30 cellular contexts compared by ENCODE assay signal in genomic region chr22:10781571-10782403, GRCh38.
"Had no signal": no experiment of that assay in that cellular context is flagged by ENCODE, and none has a peak within 500 bp of the region (broad histone marks: within the 10 kb centered on the region; RNA-seq: fewer than 3 reads in every experiment).

No MANE protein-coding gene starts in this region.

- H3K4me3 Mint-ChIP-seq: natural killer cell; nephron; neural progenitor cell; stimulated activated memory B cell treated with anti-CD40 and anti-IgM and Interleukin-4, amounts not matched to agents 10 μg/mL and 1 μg/mL and 100 μg/mL, for 72 hours; stimulated activated naive CD8-positive, alpha-beta T cell treated with anti-CD3 and anti-CD28 coated beads, Interleukin-15, amount 100 ng/mL, for 72 hours; type B pancreatic cell had no signal

- DNase-seq: natural killer cell; occipital lobe; ovary; psoas muscle; right cardiac atrium; right lobe of liver; sigmoid colon; small intestine; spleen; stimulated activated CD4-positive, alpha-beta T cell treated with anti-CD3 and anti-CD28 coated beads, Interleukin-12 subunit alpha, Interleukin-12 subunit beta, amount 100 ng/mL, for 4 hours; stimulated activated CD4-positive, alpha-beta T cell treated with anti-CD3 and anti-CD28 coated beads, Interleukin-1b, Interleukin-23, amount 100 ng/mL, for 48 hours; stimulated activated CD4-positive, alpha-beta T cell treated with anti-CD3 and anti-CD28 coated beads, Interleukin-4, amount 100 ng/mL, for 1 hour; stimulated activated CD4-positive, alpha-beta T cell treated with anti-CD3 and anti-CD28 coated beads, Interleukin-4, amount 100 ng/mL, for 4 hours; stimulated activated CD8-positive, alpha-beta memory T cell treated with anti-CD3 and anti-CD28 coated beads, Interleukin-4, amount 100 ng/mL, for 48 hours; stimulated activated naive CD4-positive, alpha-beta T cell; stimulated activated naive CD8-positive, alpha-beta T cell treated with anti-CD3 and anti-CD28 coated beads, Interleukin-15, amount 100 ng/mL, for 72 hours; stimulated activated naive CD8-positive, alpha-beta T cell treated with anti-CD3 and anti-CD28 coated beads, Interleukin-15, Interleukin-2, amounts not matched to agents 100 U/mL and 50 U/mL, for 24 hours; substantia nigra; testis; tibial artery; transverse colon; upper lobe of right lung; uterus had no signal

- H2AFZ ChIP-seq: neural progenitor cell, parathyroid adenoma had no signal

- H3K27me3 Mint-ChIP-seq: progenitor cell of endocrine pancreas; stimulated activated memory B cell treated with anti-CD40 and anti-IgM and Interleukin-4, amounts not matched to agents 10 μg/mL and 1 μg/mL and 100 μg/mL, for 72 hours; stimulated activated naive CD8-positive, alpha-beta T cell treated with anti-CD3 and anti-CD28 coated beads, Interleukin-15, amount 100 ng/mL, for 72 hours; type B pancreatic cell had no signal

- H3K4me3 ChIP-seq: neural progenitor cell, ovary, psoas muscle, right lobe of liver, sigmoid colon, spleen, suprapubic skin, testis, tibial artery, transverse colon, upper lobe of right lung, uterus had no signal

- H3K27ac ChIP-seq: neural progenitor cell, ovary, parathyroid adenoma, psoas muscle, right lobe of liver, sigmoid colon, spleen, suprapubic skin, testis, tibial artery, transverse colon, upper lobe of right lung, uterus had no signal

- H3K4me2 ChIP-seq: neural progenitor cell had no signal

- H3K36me3 Mint-ChIP-seq: stimulated activated memory B cell treated with anti-CD40 and anti-IgM and Interleukin-4, amounts not matched to agents 10 μg/mL and 1 μg/mL and 100 μg/mL, for 72 hours; type B pancreatic cell had no signal

- H3K36me3 ChIP-seq: ovary, right lobe of liver, sigmoid colon, spleen, suprapubic skin, tibial artery, transverse colon, upper lobe of right lung, uterus had no signal

- H3K4me1 ChIP-seq: neural progenitor cell, parathyroid adenoma, psoas muscle, right lobe of liver, sigmoid colon, spleen, suprapubic skin, testis, tibial artery, transverse colon, upper lobe of right lung, uterus had no signal

- H3K27me3 ChIP-seq: neural progenitor cell, ovary, right lobe of liver, sigmoid colon, spleen, suprapubic skin, testis, tibial artery, transverse colon, upper lobe of right lung, uterus had no signal

- H3K4me1 Mint-ChIP-seq: natural killer cell; nephron; neural progenitor cell; stimulated activated memory B cell treated with anti-CD40 and anti-IgM and Interleukin-4, amounts not matched to agents 10 μg/mL and 1 μg/mL and 100 μg/mL, for 72 hours; stimulated activated naive CD8-positive, alpha-beta T cell treated with anti-CD3 and anti-CD28 coated beads, Interleukin-15, amount 100 ng/mL, for 72 hours had no signal

- H3K27ac Mint-ChIP-seq: natural killer cell; nephron; neural progenitor cell; progenitor cell of endocrine pancreas; stimulated activated memory B cell treated with anti-CD40 and anti-IgM and Interleukin-4, amounts not matched to agents 10 μg/mL and 1 μg/mL and 100 μg/mL, for 72 hours; stimulated activated naive CD8-positive, alpha-beta T cell treated with anti-CD3 and anti-CD28 coated beads, Interleukin-15, amount 100 ng/mL, for 72 hours; type B pancreatic cell had no signal

- H3K9me3 ChIP-seq: ovary, right lobe of liver, testis had no signal

- H3K9ac ChIP-seq: neural progenitor cell, parathyroid adenoma had no signal

- H3K79me2 ChIP-seq: parathyroid adenoma had no signal

- ATAC-seq: natural killer cell; psoas muscle; right cardiac atrium; right lobe of liver; stimulated activated naive CD8-positive, alpha-beta T cell treated with anti-CD3 and anti-CD28 coated beads, Interleukin-15, amount 100 ng/mL, for 72 hours; stimulated activated naive CD8-positive, alpha-beta T cell treated with anti-CD3 and anti-CD28 coated beads, Interleukin-15, Interleukin-2, amounts not matched to agents 100 U/mL and 50 U/mL, for 24 hours; upper lobe of right lung had no signal
